6 cellular contexts compared by ENCODE assay signal in genomic region chr11:62570903-62571302, GRCh38. TPM values are rescaled to one million over a fixed set of nuclear protein-coding genes. Genes with fewer than 3 reads are reported as not detected.
A peak's percentile ranks its signal among the peaks of the same experiment; 100 is the strongest.
DNase-seq lines count a peak whose midpoint lies in the region; ATAC-seq and TF ChIP-seq lines count a peak whose summit lies in the region.
"Not testable (repeated sequence)": the region's sequence is repeated elsewhere in the genome, so short reads cannot be mapped to it uniquely, and the experiment has no call there.

No MANE protein-coding gene starts in this region.

- peak overlapping the region; percentile 92 for H3K9ac ChIP-seq in Loucy (ENCODE audit: low read depth, low read length, poor library complexity, severe bottlenecking)
- H3K9ac ChIP-seq in iPS-20b (ENCODE audit: low read depth, low read length); skeletal muscle satellite cell (ENCODE audit: low read depth, low read length): not testable (repeated sequence)

- DNase-seq in CD4-positive, alpha-beta memory T cell; WTC11 (ENCODE audit: low spot score): not testable (repeated sequence)

- peaks cover 57% of the 10 kb centered on the region for H3K4me1 ChIP-seq in CD4-positive, alpha-beta memory T cell (ENCODE audit: insufficient read depth, low read length)
- peaks cover 63% of the 10 kb centered on the region for H3K4me1 ChIP-seq in Loucy (ENCODE audit: insufficient read depth, low read length, poor library complexity, severe bottlenecking)
- H3K4me1 ChIP-seq in iPS-20b (ENCODE audit: insufficient read depth, low read length): peaks cover 15% of the 10 kb centered on the region; the same call in 1 of the 2 replicates
- H3K4me1 ChIP-seq in skeletal muscle satellite cell (ENCODE audit: control insufficient read depth, insufficient read depth, low read length): peaks cover 36% of the 10 kb centered on the region

- peaks cover 42 to 74% (median 61%) of the 10 kb centered on the region in 4 donors for H3K4me1 Mint-ChIP-seq in CD4-positive, alpha-beta memory T cell
- peaks cover 43% of the 10 kb centered on the region for H3K4me1 Mint-ChIP-seq in WTC11
- peaks cover 62% of the 10 kb centered on the region for H3K4me1 Mint-ChIP-seq in activated naive CD8-positive, alpha-beta T cell (ENCODE audit: low read depth)

- H3K4me3 ChIP-seq in CD4-positive, alpha-beta memory T cell (ENCODE audit: low read length in 2 of 2); skeletal muscle satellite cell (ENCODE audit: low read length): not testable (repeated sequence)
- H3K4me3 ChIP-seq in Loucy (ENCODE audit: low read length, poor library complexity, severe bottlenecking) (peak overlapping the region; percentile 100), iPS-20b (ENCODE audit: low read length) (peak overlapping the region; percentile 99; the same call in 1 of the 2 replicates)

- H3K9me3 ChIP-seq in CD4-positive, alpha-beta memory T cell (ENCODE audit: control insufficient read depth in 1 of 2, low read length in 2 of 2); Loucy (ENCODE audit: insufficient read depth, low read depth, low read length); iPS-20b (ENCODE audit: insufficient read depth, low read depth, low read length); skeletal muscle satellite cell (replicated peaks; ENCODE audit: low read length): not testable (repeated sequence)

- peaks cover 88% of the 10 kb centered on the region for H3K79me2 ChIP-seq in Loucy (ENCODE audit: insufficient read depth, low read length)

- H3K27me3 ChIP-seq in CD4-positive, alpha-beta memory T cell (ENCODE audit: insufficient read depth, low read length); Loucy (ENCODE audit: insufficient read depth, low read length, poor library complexity, severe bottlenecking); iPS-20b (ENCODE audit: insufficient read depth, low read length); skeletal muscle satellite cell (ENCODE audit: control insufficient read depth, insufficient read depth, low read length): not testable (repeated sequence)

- H2AFZ ChIP-seq in Loucy (ENCODE audit: low read length): not testable (repeated sequence)

- peak overlapping the region; percentile 5 to 95 (median 61) for H3K27ac Mint-ChIP-seq in CD4-positive, alpha-beta memory T cell
- H3K27ac Mint-ChIP-seq in WTC11: peak overlapping the region; percentile 90
- H3K27ac Mint-ChIP-seq in activated naive CD8-positive, alpha-beta T cell: peak overlapping the region; percentile 98

- peak overlapping the region; percentile 88 for H3K4me2 ChIP-seq in Loucy (ENCODE audit: low read depth, low read length, poor library complexity, severe bottlenecking)
- peak overlapping the region; percentile 0 for H3K4me2 ChIP-seq in skeletal muscle satellite cell (ENCODE audit: low read length)

- H3K27me3 Mint-ChIP-seq in CD4-positive, alpha-beta memory T cell; WTC11 (ENCODE audit: low read depth); activated naive CD8-positive, alpha-beta T cell: not testable (repeated sequence)

- not testable (repeated sequence) for H3K27ac ChIP-seq in CD4-positive, alpha-beta memory T cell (ENCODE audit: low read depth, low read length); iPS-20b (ENCODE audit: low read length)

- CTCF ChIA-PET in CD4-positive, alpha-beta memory T cell (lab: Charles Lee; ENCODE audit: partially characterized antibody): interaction anchor here (1.0 to 3.4 kb wide), 6 partner anchors 10 to 146 kb away, joined by 3 to 24 read pairs (median 8); partner anchors contain the start of gene MTA2
- CTCF ChIA-PET in WTC11 (lab: Charles Lee): interaction anchor here (1.4 to 2.0 kb wide), 2 partner anchors 28 to 146 kb away, joined by 5 to 6 read pairs; no protein-coding TSS in a partner anchor

- intact Hi-C loops in CD4-positive, alpha-beta memory T cell (cut with micrococcal nuclease): not testable (repeated sequence)

- not testable (repeated sequence) for H3K9me3 Mint-ChIP-seq in CD4-positive, alpha-beta memory T cell; WTC11; activated naive CD8-positive, alpha-beta T cell (ENCODE audit: low read depth)

- ATAC-seq in WTC11: not testable (repeated sequence)

- H3K4me3 Mint-ChIP-seq in CD4-positive, alpha-beta memory T cell: peak overlapping the region in 6 of 8 donors; percentile 1 to 59 (median 23)
- H3K4me3 Mint-ChIP-seq in WTC11: peak overlapping the region; percentile 18
- H3K4me3 Mint-ChIP-seq in activated naive CD8-positive, alpha-beta T cell: peak overlapping the region; percentile 99

- peaks cover 48% of the 10 kb centered on the region for H3K36me3 ChIP-seq in CD4-positive, alpha-beta memory T cell (ENCODE audit: insufficient read depth, low read length)
- H3K36me3 ChIP-seq in Loucy (ENCODE audit: insufficient read depth, low read length) (peaks cover 54% of the 10 kb centered on the region; the same call in 1 of the 2 replicates), iPS-20b (ENCODE audit: insufficient read depth, low read depth, low read length) (peaks cover 71% of the 10 kb centered on the region), skeletal muscle satellite cell (ENCODE audit: insufficient read depth, low read length) (peaks cover 69% of the 10 kb centered on the region)

- POLR2A ChIA-PET in CD4-positive, alpha-beta memory T cell (lab: Charles Lee; ENCODE audit: partially characterized antibody): interaction anchor here (0.6 to 6.6 kb wide), 6 partner anchors 10 to 100 kb away, joined by 3 to 120 read pairs (median 6); partner anchors contain the start of genes AHNAK, C11orf98, CSKMT and UQCC3
- POLR2A ChIA-PET in WTC11 (lab: Charles Lee): interaction anchor here (1.2 kb wide), 1 partner anchor 13 kb away, joined by 4 read pairs; no protein-coding TSS in a partner anchor

- H4K20me1 ChIP-seq in Loucy (ENCODE audit: insufficient read depth, low read length, poor library complexity, severe bottlenecking): peaks cover 70% of the 10 kb centered on the region

- H3F3A ChIP-seq in Loucy (ENCODE audit: low read depth): not testable (repeated sequence)

- not testable (repeated sequence) for H3K9me2 ChIP-seq in Loucy (replicated peaks; ENCODE audit: low read depth, low read length)

- H3K36me3 Mint-ChIP-seq in CD4-positive, alpha-beta memory T cell: peaks cover 48 to 78% of the 10 kb centered on the region in 2 donors
- peaks cover 74% of the 10 kb centered on the region for H3K36me3 Mint-ChIP-seq in WTC11
- peaks cover 17% of the 10 kb centered on the region for H3K36me3 Mint-ChIP-seq in activated naive CD8-positive, alpha-beta T cell

- TF ChIP-seq CTCF in Loucy (conservative IDR thresholded peaks at IDR 0.05; ENCODE audit: low read length); WTC11 (IDR thresholded peaks at IDR 0.05): not testable (repeated sequence)

RNA-seq across cellular contexts. Expression of gene EEF1G, which starts 2.8 kb away (rescaled TPM):
- 1,000 to 10,000 TPM; 1,815 to 1,855 TPM for total RNA-seq in CD4-positive, alpha-beta memory T cell
- polyA plus RNA-seq in CD4-positive, alpha-beta memory T cell: 1,000 to 10,000 TPM; 1,453 to 1,910 TPM
- 1,667 to 1,857 TPM (median 1,846 TPM) in 3 replicates for total RNA-seq in WTC11 (2021)
- total RNA-seq in skeletal muscle satellite cell (2012; rRNA removed): 999 and 1,397 TPM in 2 replicates

RNA-seq across cellular contexts. Expression of gene TUT1, which starts 20.4 kb away (rescaled TPM):
- 10 to 100 TPM; 37.7 to 38.1 TPM for total RNA-seq in CD4-positive, alpha-beta memory T cell
- polyA plus RNA-seq in CD4-positive, alpha-beta memory T cell: 10 to 100 TPM; 14.6 to 19.7 TPM
- total RNA-seq in WTC11 (2021): 35.3 to 40.0 TPM (median 37.3 TPM) in 3 replicates
- total RNA-seq in skeletal muscle satellite cell (2012; rRNA removed): 6.1 and 8.1 TPM in 2 replicates

RNA-seq across cellular contexts. Expression of gene AHNAK, which starts 24.3 kb away (rescaled TPM):
- 100 to 1,000 TPM; 559 to 573 TPM for total RNA-seq in CD4-positive, alpha-beta memory T cell
- 100 to 1,000 TPM in 1 of 2 donors, 10 to 100 TPM in 1; 23.5 to 186 TPM for polyA plus RNA-seq in CD4-positive, alpha-beta memory T cell
- total RNA-seq in WTC11 (2021): 10.9 to 21.0 TPM (median 11.5 TPM) in 3 replicates
- total RNA-seq in skeletal muscle satellite cell (2012; rRNA removed): 722 and 788 TPM in 2 replicates

RNA-seq across cellular contexts. Expression of gene MTA2, which starts 30.8 kb away (rescaled TPM):
- 100 to 1,000 TPM; 207 to 210 TPM for total RNA-seq in CD4-positive, alpha-beta memory T cell
- polyA plus RNA-seq in CD4-positive, alpha-beta memory T cell: 10 to 100 TPM; 16.6 to 36.4 TPM
- 101 to 115 TPM (median 103 TPM) in 3 replicates for total RNA-seq in WTC11 (2021)
- total RNA-seq in skeletal muscle satellite cell (2012; rRNA removed): 90.0 and 104 TPM in 2 replicates

RNA-seq across cellular contexts. Expression of gene EML3, which starts 41.7 kb away (rescaled TPM):
- total RNA-seq in CD4-positive, alpha-beta memory T cell: 100 to 1,000 TPM; 192 to 201 TPM
- polyA plus RNA-seq in CD4-positive, alpha-beta memory T cell: 10 to 100 TPM; 18.2 to 24.8 TPM
- total RNA-seq in WTC11 (2021): 45.5 to 54.7 TPM (median 51.1 TPM) in 3 replicates
- 13.8 and 19.0 TPM in 2 replicates for total RNA-seq in skeletal muscle satellite cell (2012; rRNA removed)

Comparison
In these comparisons a context has a peak if more than half of its experiments do, and no peak if none do; other contexts are left out.
1. H3K4me3 Mint-ChIP-seq: peak in every context shown above with its lines; median percentile 99 in activated naive CD8-positive, alpha-beta T cell; 23 in CD4-positive, alpha-beta memory T cell; 18 in WTC11.
2. RNA of gene AHNAK, which starts 24.3 kb away (total RNA-seq): 559 to 573 TPM in CD4-positive, alpha-beta memory T cell; 10.9 to 21.0 TPM in WTC11; every median in the first group is over 10 times any median in the second.
3. Peak in every context shown above with its lines, with median percentiles within 50 percentile points of each other: H3K27ac Mint-ChIP-seq.